Comparison of ENCODE assay signal across 2 cellular contexts in the genomic region with DNA sequence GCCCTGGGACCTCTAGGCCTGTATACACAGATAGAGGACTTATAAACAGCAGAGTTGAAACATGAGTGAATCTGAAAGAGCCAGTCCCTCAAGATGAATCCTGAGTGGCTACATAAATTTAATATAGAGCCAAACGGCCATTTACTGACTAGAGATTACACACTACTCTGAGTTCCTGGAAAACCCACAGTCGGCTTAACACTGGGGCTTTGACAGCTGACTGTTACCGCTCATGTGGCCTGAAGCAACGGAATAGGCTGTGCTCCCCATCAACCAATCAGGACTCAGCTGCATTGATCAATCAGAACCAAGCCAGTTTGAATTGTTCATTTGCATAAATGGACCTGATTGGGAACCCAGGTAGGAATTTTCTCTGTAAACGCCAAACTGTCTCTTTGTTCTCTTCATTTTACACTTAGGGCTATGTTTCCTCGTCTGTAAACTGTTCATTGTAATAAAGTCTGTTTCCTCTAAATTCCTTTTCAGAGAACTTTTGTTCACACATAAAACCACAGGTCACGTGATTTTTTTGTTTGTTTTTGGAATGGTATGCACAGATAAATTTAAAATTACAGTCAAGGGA.
TF ChIP-seq lines count a peak whose summit lies in the region.

No MANE protein-coding gene starts in this region.

TF ChIP-seq in HCT116, 20 proteins besides CTCF, POLR2A, EP300 and RAD21:
- TF ChIP-seq, protein P1, sequence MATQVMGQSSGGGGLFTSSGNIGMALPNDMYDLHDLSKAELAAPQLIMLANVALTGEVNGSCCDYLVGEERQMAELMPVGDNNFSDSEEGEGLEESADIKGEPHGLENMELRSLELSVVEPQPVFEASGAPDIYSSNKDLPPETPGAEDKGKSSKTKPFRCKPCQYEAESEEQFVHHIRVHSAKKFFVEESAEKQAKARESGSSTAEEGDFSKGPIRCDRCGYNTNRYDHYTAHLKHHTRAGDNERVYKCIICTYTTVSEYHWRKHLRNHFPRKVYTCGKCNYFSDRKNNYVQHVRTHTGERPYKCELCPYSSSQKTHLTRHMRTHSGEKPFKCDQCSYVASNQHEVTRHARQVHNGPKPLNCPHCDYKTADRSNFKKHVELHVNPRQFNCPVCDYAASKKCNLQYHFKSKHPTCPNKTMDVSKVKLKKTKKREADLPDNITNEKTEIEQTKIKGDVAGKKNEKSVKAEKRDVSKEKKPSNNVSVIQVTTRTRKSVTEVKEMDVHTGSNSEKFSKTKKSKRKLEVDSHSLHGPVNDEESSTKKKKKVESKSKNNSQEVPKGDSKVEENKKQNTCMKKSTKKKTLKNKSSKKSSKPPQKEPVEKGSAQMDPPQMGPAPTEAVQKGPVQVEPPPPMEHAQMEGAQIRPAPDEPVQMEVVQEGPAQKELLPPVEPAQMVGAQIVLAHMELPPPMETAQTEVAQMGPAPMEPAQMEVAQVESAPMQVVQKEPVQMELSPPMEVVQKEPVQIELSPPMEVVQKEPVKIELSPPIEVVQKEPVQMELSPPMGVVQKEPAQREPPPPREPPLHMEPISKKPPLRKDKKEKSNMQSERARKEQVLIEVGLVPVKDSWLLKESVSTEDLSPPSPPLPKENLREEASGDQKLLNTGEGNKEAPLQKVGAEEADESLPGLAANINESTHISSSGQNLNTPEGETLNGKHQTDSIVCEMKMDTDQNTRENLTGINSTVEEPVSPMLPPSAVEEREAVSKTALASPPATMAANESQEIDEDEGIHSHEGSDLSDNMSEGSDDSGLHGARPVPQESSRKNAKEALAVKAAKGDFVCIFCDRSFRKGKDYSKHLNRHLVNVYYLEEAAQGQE (IDR thresholded peaks at IDR 0.05; ENCODE audit: low read depth) = no peak
- no peak for TF ChIP-seq POLR2AphosphoS5 (IDR thresholded peaks at IDR 0.05; ENCODE audit: low read depth, low read length)
- no peak for TF ChIP-seq SP1 (IDR thresholded peaks at IDR 0.05; ENCODE audit: low read depth)
- TF ChIP-seq TCF7L2 (IDR thresholded peaks at IDR 0.05; ENCODE audit: borderline replicate concordance, extremely low read depth, insufficient read depth, insufficient read length) = no peak
- no peak for TF ChIP-seq YY1 (IDR thresholded peaks at IDR 0.05; ENCODE audit: extremely low read depth, insufficient replicate concordance, low read depth, low read length)
- TF ChIP-seq EZH2 (IDR thresholded peaks at IDR 0.05) = no peak
- TF ChIP-seq SRF (IDR thresholded peaks at IDR 0.05; ENCODE audit: low read depth) = no peak
- no peak for TF ChIP-seq JUND (IDR thresholded peaks at IDR 0.05)
- TF ChIP-seq ZFX (IDR thresholded peaks at IDR 0.05) = no peak
- TF ChIP-seq, protein P2, sequence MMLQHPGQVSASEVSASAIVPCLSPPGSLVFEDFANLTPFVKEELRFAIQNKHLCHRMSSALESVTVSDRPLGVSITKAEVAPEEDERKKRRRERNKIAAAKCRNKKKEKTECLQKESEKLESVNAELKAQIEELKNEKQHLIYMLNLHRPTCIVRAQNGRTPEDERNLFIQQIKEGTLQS (IDR thresholded peaks at IDR 0.05) = no peak
- TF ChIP-seq, protein P3, sequence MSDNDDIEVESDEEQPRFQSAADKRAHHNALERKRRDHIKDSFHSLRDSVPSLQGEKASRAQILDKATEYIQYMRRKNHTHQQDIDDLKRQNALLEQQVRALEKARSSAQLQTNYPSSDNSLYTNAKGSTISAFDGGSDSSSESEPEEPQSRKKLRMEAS (IDR thresholded peaks at IDR 0.05) = no peak
- no peak for TF ChIP-seq EGR1 (IDR thresholded peaks at IDR 0.05; ENCODE audit: low read depth)

TF ChIP-seq in liver, 16 proteins besides CTCF, POLR2A, EP300 and RAD21:
- no peak for TF ChIP-seq EGR1 (IDR thresholded peaks at IDR 0.05; ENCODE audit: low read depth in 2 of 2)
- no peak for TF ChIP-seq FOXA2 (IDR thresholded peaks at IDR 0.05)
- TF ChIP-seq, protein P4, sequence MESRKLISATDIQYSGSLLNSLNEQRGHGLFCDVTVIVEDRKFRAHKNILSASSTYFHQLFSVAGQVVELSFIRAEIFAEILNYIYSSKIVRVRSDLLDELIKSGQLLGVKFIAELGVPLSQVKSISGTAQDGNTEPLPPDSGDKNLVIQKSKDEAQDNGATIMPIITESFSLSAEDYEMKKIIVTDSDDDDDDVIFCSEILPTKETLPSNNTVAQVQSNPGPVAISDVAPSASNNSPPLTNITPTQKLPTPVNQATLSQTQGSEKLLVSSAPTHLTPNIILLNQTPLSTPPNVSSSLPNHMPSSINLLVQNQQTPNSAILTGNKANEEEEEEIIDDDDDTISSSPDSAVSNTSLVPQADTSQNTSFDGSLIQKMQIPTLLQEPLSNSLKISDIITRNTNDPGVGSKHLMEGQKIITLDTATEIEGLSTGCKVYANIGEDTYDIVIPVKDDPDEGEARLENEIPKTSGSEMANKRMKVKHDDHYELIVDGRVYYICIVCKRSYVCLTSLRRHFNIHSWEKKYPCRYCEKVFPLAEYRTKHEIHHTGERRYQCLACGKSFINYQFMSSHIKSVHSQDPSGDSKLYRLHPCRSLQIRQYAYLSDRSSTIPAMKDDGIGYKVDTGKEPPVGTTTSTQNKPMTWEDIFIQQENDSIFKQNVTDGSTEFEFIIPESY (IDR thresholded peaks at IDR 0.05) = peak; percentile 25
- TF ChIP-seq HNF4A (conservative IDR thresholded peaks at IDR 0.05) = peak in 1 of 2 donors; percentile 29
- TF ChIP-seq, protein P1 (IDR thresholded peaks at IDR 0.05) = peak; percentile 72
- TF ChIP-seq RXRA (IDR thresholded peaks at IDR 0.05) = peak in 1 of 2 donors; percentile 27
- TF ChIP-seq GABPA (IDR thresholded peaks at IDR 0.05 in 1 of 2, conservative IDR thresholded peaks at IDR 0.05 in 1 of 2) = peak in 1 of 2 donors; percentile 10
- peak; percentile 75 for TF ChIP-seq SP1 (IDR thresholded peaks at IDR 0.05)
- TF ChIP-seq, protein P2 (IDR thresholded peaks at IDR 0.05) = no peak
- TF ChIP-seq YY1 (IDR thresholded peaks at IDR 0.05) = peak; percentile 77
- TF ChIP-seq, protein P3 (IDR thresholded peaks at IDR 0.05) = peak; percentile 42
- no peak for TF ChIP-seq NR2F2 (IDR thresholded peaks at IDR 0.05)
